7 cellular contexts compared by ENCODE assay signal in genomic region chr1:19312782-19313635, GRCh38. TPM values are rescaled to one million over a fixed set of nuclear protein-coding genes. Genes with fewer than 3 reads are reported as not detected.
A peak's percentile ranks its signal among the peaks of the same experiment; 100 is the strongest.
DNase-seq lines count a peak whose midpoint lies in the region; ATAC-seq, FAIRE-seq and TF ChIP-seq lines count a peak whose summit lies in the region.

No MANE protein-coding gene starts in this region.

- no peaks in the 10 kb centered on the region for H3K9me3 ChIP-seq in iPS DF 6.9 (ENCODE audit: control insufficient read depth, insufficient read depth, low read length)
- H3K9me3 ChIP-seq in spleen = no peaks in the 10 kb centered on the region

- H3K4me1 ChIP-seq in iPS DF 6.9 (ENCODE audit: control insufficient read depth, insufficient read depth, low read length) (peaks cover 7% of the 10 kb centered on the region), spleen (peaks cover 50 to 79% (median 65%) of the 10 kb centered on the region in 6 donors)

- no peaks in the 10 kb centered on the region for H3K27me3 Mint-ChIP-seq in activated CD8-positive, alpha-beta T cell treated with anti-CD3 and anti-CD28 coated beads, Interleukin-2, amount 10 ng/mL, durations not matched to agents 7 days and 5 days (ENCODE audit: low read depth)

- H3K4me1 Mint-ChIP-seq in activated CD8-positive, alpha-beta T cell treated with anti-CD3 and anti-CD28 coated beads, Interleukin-2, amount 10 ng/mL, durations not matched to agents 7 days and 5 days (ENCODE audit: low read depth) = peaks cover 40% of the 10 kb centered on the region

- H3K27ac ChIP-seq in iPS DF 6.9 (ENCODE audit: low read length) = no peak overlapping the region
- peak overlapping the region; percentile 51 to 92 (median 86) for H3K27ac ChIP-seq in spleen

- intact Hi-C loops in spleen (cut with DNase I; ENCODE audit: low total_unique reads) = no loop called here

- ATAC-seq in HG02884 (IDR thresholded peaks at IDR 0.05; ENCODE audit: unreplicated experiment) (peak; percentile 23), HG03378 (IDR thresholded peaks at IDR 0.05; ENCODE audit: unreplicated experiment) (no peak)
- ATAC-seq in activated CD8-positive, alpha-beta T cell treated with anti-CD3 and anti-CD28 coated beads, Interleukin-2, amount 10 ng/mL, durations not matched to agents 7 days and 5 days = no peak

- TF ChIP-seq POLR2A in spleen (IDR thresholded peaks at IDR 0.05) = no peak

- H3K4me3 Mint-ChIP-seq in activated CD8-positive, alpha-beta T cell treated with anti-CD3 and anti-CD28 coated beads, Interleukin-2, amount 10 ng/mL, durations not matched to agents 7 days and 5 days = peak overlapping the region; percentile 74

- WGBS in iPS DF 6.9 (ENCODE audit: insufficient coverage, insufficient read length) = no CpG with 5 or more reads among the region's 20 CpGs
- WGBS in spleen, 5 donors = 41 to 50% (median 42%) methylated on average over 12 to 20 of the region's 20 CpGs

- CTCF ChIA-PET in activated CD8-positive, alpha-beta T cell treated with anti-CD3 and anti-CD28 coated beads, Interleukin-2, amount 10 ng/mL, durations not matched to agents 7 days and 5 days (lab: Charles Lee) = interaction anchor here (0.9 to 1.5 kb wide), 3 partner anchors 17 to 349 kb away, joined by 3 to 4 read pairs (median 3); no protein-coding TSS in a partner anchor

- POLR2A ChIA-PET in activated CD8-positive, alpha-beta T cell treated with anti-CD3 and anti-CD28 coated beads, Interleukin-2, amount 10 ng/mL, durations not matched to agents 7 days and 5 days (lab: Charles Lee) = no interaction called here

- TF ChIP-seq CTCF in spleen (IDR thresholded peaks at IDR 0.05 in 8 of 11, conservative IDR thresholded peaks at IDR 0.05 in 3 of 11) = no peak

- H3K4me3 ChIP-seq in iPS DF 6.9 (ENCODE audit: low read length) (peak overlapping the region; percentile 90; the same call in 1 of the 2 replicates), spleen (peak overlapping the region; percentile 80 to 99 (median 86))

- H3K27me3 ChIP-seq in iPS DF 6.9 (ENCODE audit: control insufficient read depth, insufficient read depth, low read length) = no peaks in the 10 kb centered on the region
- no peaks in the 10 kb centered on the region for H3K27me3 ChIP-seq in spleen (replicated peaks in 1 of 7)

- no peak for DNase-seq in GM18507 (ENCODE audit: extremely low spot score, insufficient read length, low read depth)
- no peak for DNase-seq in activated CD8-positive, alpha-beta T cell treated with anti-CD3 and anti-CD28 coated beads, Interleukin-2, amount 10 ng/mL, durations not matched to agents 7 days and 5 days
- DNase-seq in iPS DF 6.9 (ENCODE audit: low read depth, low spot score) = no peak
- DNase-seq in spleen = no peak
- no peak for DNase-seq in effector CD8-positive, alpha-beta T cell (lab: John Stamatoyannopoulos, UW)

- peaks cover 1% of the 10 kb centered on the region for H3K36me3 Mint-ChIP-seq in activated CD8-positive, alpha-beta T cell treated with anti-CD3 and anti-CD28 coated beads, Interleukin-2, amount 10 ng/mL, durations not matched to agents 7 days and 5 days (ENCODE audit: low read depth)

- no peaks in the 10 kb centered on the region for H3K9me3 Mint-ChIP-seq in activated CD8-positive, alpha-beta T cell treated with anti-CD3 and anti-CD28 coated beads, Interleukin-2, amount 10 ng/mL, durations not matched to agents 7 days and 5 days (ENCODE audit: insufficient read depth)

- peak overlapping the region; percentile 56 for H3K27ac Mint-ChIP-seq in activated CD8-positive, alpha-beta T cell treated with anti-CD3 and anti-CD28 coated beads, Interleukin-2, amount 10 ng/mL, durations not matched to agents 7 days and 5 days

- peak; percentile 15 for FAIRE-seq in GM18507 (lab: Jason Lieb, UNC)

- H3K36me3 ChIP-seq in iPS DF 6.9 (ENCODE audit: control insufficient read depth, insufficient read depth, low read length) (peaks cover 3% of the 10 kb centered on the region; the same call in 1 of the 2 replicates), spleen (peaks cover 0 to 17% (median 7%) of the 10 kb centered on the region in 6 donors)

RNA-seq across cellular contexts. Expression of gene SLC66A1, which starts 0.9 kb away (rescaled TPM):
- total RNA-seq in activated CD8-positive, alpha-beta T cell treated with anti-CD3 and anti-CD28 coated beads, Interleukin-2, amount 10 ng/mL, durations not matched to agents 7 days and 5 days = 1 to 10 TPM; 4.0 to 5.3 TPM
- total RNA-seq in spleen = 10 to 100 TPM; 10.8 to 17.6 (median 12.7) TPM
- polyA plus RNA-seq in spleen = 10 to 100 TPM in 2 of 3 donors, 1 to 10 TPM in 1; 9.6 to 20.9 (median 17.3) TPM

RNA-seq across cellular contexts. Expression of gene AKR7A2, which starts 1.1 kb away (rescaled TPM):
- 10 to 100 TPM; 46.3 to 50.6 TPM for total RNA-seq in activated CD8-positive, alpha-beta T cell treated with anti-CD3 and anti-CD28 coated beads, Interleukin-2, amount 10 ng/mL, durations not matched to agents 7 days and 5 days
- total RNA-seq in spleen = 10 to 100 TPM; 31.4 to 68.4 (median 34.6) TPM
- polyA plus RNA-seq in spleen = 10 to 100 TPM; 14.6 to 35.5 (median 28.6) TPM

RNA-seq across cellular contexts. Expression of gene AKR7A3, which starts 24.4 kb away (rescaled TPM):
- total RNA-seq in activated CD8-positive, alpha-beta T cell treated with anti-CD3 and anti-CD28 coated beads, Interleukin-2, amount 10 ng/mL, durations not matched to agents 7 days and 5 days = under 1 TPM; 0.37 to 0.61 TPM
- total RNA-seq in spleen = 1 to 10 TPM in 4 of 7 donors, under 1 TPM in 3; 0.60 to 2.2 (median 1.4) TPM
- 1 to 10 TPM in 2 of 3 donors, under 1 TPM in 1; 0.55 to 1.8 (median 1.0) TPM for polyA plus RNA-seq in spleen
